In the genomic region with DNA sequence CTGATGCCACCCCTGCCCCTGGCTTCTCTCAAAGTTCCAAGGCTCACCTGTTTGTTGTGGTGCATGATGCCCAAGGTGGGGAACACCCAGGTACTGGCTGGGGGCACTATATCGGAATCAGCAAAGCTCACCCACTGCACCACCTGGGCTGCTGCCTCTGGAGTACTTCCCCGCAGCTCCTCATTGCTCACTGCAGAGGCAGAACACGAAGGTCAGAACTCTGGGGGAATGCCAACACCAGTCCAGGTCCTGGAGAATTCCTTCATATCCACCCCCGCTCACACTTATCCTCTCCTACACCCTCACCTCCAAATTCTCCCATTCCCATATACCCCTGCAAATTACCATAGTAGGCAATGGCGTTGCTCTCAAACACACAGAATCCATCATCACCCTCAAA, we compare ENCODE assay signal across 7 cellular contexts. TPM values are rescaled to one million over a fixed set of nuclear protein-coding genes. Genes with fewer than 3 reads are reported as not detected.
DNase-seq lines count a peak whose midpoint lies in the region; ATAC-seq and TF ChIP-seq lines count a peak whose summit lies in the region.
"Not testable (repeated sequence)": the region's sequence is repeated elsewhere in the genome, so short reads cannot be mapped to it uniquely, and the experiment has no call there.

No MANE protein-coding gene starts in this region.

- H3K36me3 ChIP-seq in KMS-11 (ENCODE audit: insufficient read depth) (peaks cover 38% of the 10 kb centered on the region; the same call in 1 of the 2 replicates), SU-DHL-6 (ENCODE audit: low read length) (peaks cover 19% of the 10 kb centered on the region), iPS-20b (ENCODE audit: insufficient read depth, low read depth, low read length) (peaks cover 71% of the 10 kb centered on the region), osteoblast (ENCODE audit: insufficient read depth, low read length) (peaks cover 64% of the 10 kb centered on the region)

- H3K79me2 ChIP-seq in KMS-11 (ENCODE audit: insufficient read depth, low read depth) = peaks cover 66% of the 10 kb centered on the region
- peaks cover 65% of the 10 kb centered on the region for H3K79me2 ChIP-seq in SU-DHL-6 (ENCODE audit: insufficient read depth, low read length)
- H3K79me2 ChIP-seq in osteoblast (ENCODE audit: insufficient read depth, low read length) = peaks cover 91% of the 10 kb centered on the region

- H3K9ac ChIP-seq in KMS-11; SU-DHL-6 (ENCODE audit: low read length): not testable (repeated sequence)
- peak overlapping the region; percentile 99; the same call in 1 of the 2 replicates for H3K9ac ChIP-seq in iPS-20b (ENCODE audit: low read depth, low read length)

- not testable (repeated sequence) for TF ChIP-seq CTCF in Calu3 (IDR thresholded peaks at IDR 0.05; ENCODE audit: unreplicated experiment); KMS-11 (conservative IDR thresholded peaks at IDR 0.05; ENCODE audit: low read depth, low read length); SU-DHL-6 (IDR thresholded peaks at IDR 0.05; ENCODE audit: insufficient read depth, low read length, poor library complexity, severe bottlenecking); osteoblast (IDR thresholded peaks at IDR 0.05; ENCODE audit: extremely low read depth, low read depth, low read length)

- not testable (repeated sequence) for H3K9me2 ChIP-seq in SU-DHL-6 (replicated peaks; ENCODE audit: insufficient read depth, low read length)

- not testable (repeated sequence) for H2AFZ ChIP-seq in KMS-11 (ENCODE audit: low read depth); SU-DHL-6 (ENCODE audit: low read depth, low read length, severe bottlenecking); osteoblast (ENCODE audit: low read length)

- not testable (repeated sequence) for DNase-seq in Calu3; activated T-cell treated with anti-CD3 and anti-CD28 coated beads, Interleukin-2, amount 50 U/mL, for 72 hours; central memory CD8-positive, alpha-beta T cell (ENCODE audit: low spot score in 2 of 2); osteoblast (ENCODE audit: insufficient read length, low spot score, missing footprints)

- H3K4me2 ChIP-seq in KMS-11 (peak overlapping the region; percentile 66; the same call in 1 of the 2 replicates), SU-DHL-6 (ENCODE audit: low read depth, low read length, poor library complexity, severe bottlenecking) (peak overlapping the region; percentile 84), osteoblast (ENCODE audit: insufficient read depth, low read length) (peak overlapping the region; percentile 90)

- not testable (repeated sequence) for ATAC-seq in activated T-cell treated with anti-CD3 and anti-CD28 coated beads, Interleukin-2, amount 50 U/mL, for 72 hours (replicated peaks in 1 of 2); central memory CD8-positive, alpha-beta T cell (replicated peaks; ENCODE audit: extremely low read depth, poor library complexity, severe bottlenecking)

- H3K36me3 Mint-ChIP-seq in Calu3 (ENCODE audit: insufficient read depth, unreplicated experiment) = peaks cover 85% of the 10 kb centered on the region
- H3K36me3 Mint-ChIP-seq in activated T-cell treated with anti-CD3 and anti-CD28 coated beads, Interleukin-2, amount 50 U/mL, for 72 hours (ENCODE audit: insufficient read depth in 2 of 2) = peaks cover 28 to 59% of the 10 kb centered on the region in 2 donors
- peaks cover 62% of the 10 kb centered on the region for H3K36me3 Mint-ChIP-seq in central memory CD8-positive, alpha-beta T cell (ENCODE audit: insufficient read depth)

- peak overlapping the region; percentile 99 for H3K27ac Mint-ChIP-seq in Calu3 (ENCODE audit: unreplicated experiment)
- H3K27ac Mint-ChIP-seq in activated T-cell treated with anti-CD3 and anti-CD28 coated beads, Interleukin-2, amount 50 U/mL, for 72 hours = peak overlapping the region; percentile 99
- H3K27ac Mint-ChIP-seq in central memory CD8-positive, alpha-beta T cell (ENCODE audit: low read depth) = peak overlapping the region; percentile 91

- CTCF ChIA-PET in Calu3 (lab: Charles Lee) = not testable (repeated sequence)

- not testable (repeated sequence) for H3K27me3 Mint-ChIP-seq in Calu3 (ENCODE audit: unreplicated experiment); activated T-cell treated with anti-CD3 and anti-CD28 coated beads, Interleukin-2, amount 50 U/mL, for 72 hours (ENCODE audit: low read depth); central memory CD8-positive, alpha-beta T cell

- peaks cover 66% of the 10 kb centered on the region for H3K4me1 Mint-ChIP-seq in Calu3 (ENCODE audit: low read depth, unreplicated experiment)
- H3K4me1 Mint-ChIP-seq in activated T-cell treated with anti-CD3 and anti-CD28 coated beads, Interleukin-2, amount 50 U/mL, for 72 hours (ENCODE audit: low read depth) = peaks cover 76% of the 10 kb centered on the region
- H3K4me1 Mint-ChIP-seq in central memory CD8-positive, alpha-beta T cell = peaks cover 60% of the 10 kb centered on the region

- not testable (repeated sequence) for BruUV-seq in Calu3 (replicated peaks; lab: Mats Ljungman, UMichigan)

- H3K9me3 Mint-ChIP-seq in Calu3 (ENCODE audit: low read depth, unreplicated experiment); activated T-cell treated with anti-CD3 and anti-CD28 coated beads, Interleukin-2, amount 50 U/mL, for 72 hours; central memory CD8-positive, alpha-beta T cell: not testable (repeated sequence)

- H3K4me3 Mint-ChIP-seq in Calu3 (ENCODE audit: low read depth, unreplicated experiment) = peak overlapping the region; percentile 96
- peak overlapping the region; percentile 92 to 100 for H3K4me3 Mint-ChIP-seq in activated T-cell treated with anti-CD3 and anti-CD28 coated beads, Interleukin-2, amount 50 U/mL, for 72 hours
- peak overlapping the region; percentile 1 for H3K4me3 Mint-ChIP-seq in central memory CD8-positive, alpha-beta T cell

- not testable (repeated sequence) for H3K4me3 ChIP-seq in KMS-11 (IDR thresholded peaks at IDR 0.05; ENCODE audit: insufficient read depth, low read depth, low read length); SU-DHL-6 (ENCODE audit: insufficient read depth, low read length, poor library complexity, severe bottlenecking)
- H3K4me3 ChIP-seq in iPS-20b (ENCODE audit: low read length) (peak overlapping the region; percentile 99), osteoblast (ENCODE audit: insufficient read depth, low read length) (peak overlapping the region; percentile 93)

- not testable (repeated sequence) for H3K27me3 ChIP-seq in KMS-11 (ENCODE audit: insufficient read depth, low read depth); SU-DHL-6 (ENCODE audit: low read length); iPS-20b (ENCODE audit: insufficient read depth, low read length); osteoblast (ENCODE audit: insufficient read depth, low read length)

- intact Hi-C loops in Calu3 (cut with micrococcal nuclease; ENCODE audit: unreplicated experiment) = not testable (repeated sequence)

- not testable (repeated sequence) for H3K27ac ChIP-seq in KMS-11; SU-DHL-6 (ENCODE audit: low read depth, low read length); iPS-20b (ENCODE audit: low read length)
- H3K27ac ChIP-seq in osteoblast (ENCODE audit: low read depth, low read length) = peak overlapping the region; percentile 38

- not testable (repeated sequence) for H3K9me3 ChIP-seq in SU-DHL-6 (ENCODE audit: insufficient read depth, low read length); iPS-20b (ENCODE audit: insufficient read depth, low read depth, low read length); osteoblast (ENCODE audit: low read depth, low read length)

- H3F3A ChIP-seq in SU-DHL-6 (ENCODE audit: insufficient read depth) = not testable (repeated sequence)

- H4K20me1 ChIP-seq in KMS-11 (ENCODE audit: insufficient read depth); SU-DHL-6 (ENCODE audit: low read depth, low read length): not testable (repeated sequence)
- peaks cover 34% of the 10 kb centered on the region for H4K20me1 ChIP-seq in osteoblast (ENCODE audit: insufficient read depth, low read length)

- H3K4me1 ChIP-seq in KMS-11 (ENCODE audit: low read depth, poor library complexity, severe bottlenecking) = peaks cover 48% of the 10 kb centered on the region
- peaks cover 15% of the 10 kb centered on the region; the same call in 1 of the 2 replicates for H3K4me1 ChIP-seq in iPS-20b (ENCODE audit: insufficient read depth, low read length)
- H3K4me1 ChIP-seq in osteoblast (ENCODE audit: insufficient read depth, low read length) = peaks cover 30% of the 10 kb centered on the region

RNA-seq across cellular contexts. Expression of a gene that starts 2.2 kb away (rescaled TPM):
- total RNA-seq in Calu3 (2022) (970 and 1,189 TPM in 2 replicates), osteoblast (1,004 and 1,049 TPM in 2 replicates)
- 1,000 to 10,000 TPM; 2,565 to 2,667 TPM for total RNA-seq in activated T-cell treated with anti-CD3 and anti-CD28 coated beads, Interleukin-2, amount 50 U/mL, for 72 hours

RNA-seq across cellular contexts. Expression of a gene that starts 19.8 kb away (rescaled TPM):
- total RNA-seq in Calu3 (2022) (21.9 and 26.3 TPM in 2 replicates), osteoblast (6.5 and 7.6 TPM in 2 replicates)
- 10 to 100 TPM; 32.8 to 36.8 TPM for total RNA-seq in activated T-cell treated with anti-CD3 and anti-CD28 coated beads, Interleukin-2, amount 50 U/mL, for 72 hours

RNA-seq across cellular contexts. Expression of a gene that starts 24.9 kb away (rescaled TPM):
- total RNA-seq in Calu3 (2022) = 246 and 253 TPM in 2 replicates
- 100 to 1,000 TPM in 1 of 2 donors, 10 to 100 TPM in 1; 80.3 to 131 TPM for total RNA-seq in activated T-cell treated with anti-CD3 and anti-CD28 coated beads, Interleukin-2, amount 50 U/mL, for 72 hours
- 646 and 720 TPM in 2 replicates for total RNA-seq in osteoblast

RNA-seq across cellular contexts. Expression of a gene that starts 30.2 kb away (rescaled TPM):
- total RNA-seq in Calu3 (2022) = 90.4 and 97.2 TPM in 2 replicates
- total RNA-seq in activated T-cell treated with anti-CD3 and anti-CD28 coated beads, Interleukin-2, amount 50 U/mL, for 72 hours = 100 to 1,000 TPM; 173 to 241 TPM
- 102 and 105 TPM in 2 replicates for total RNA-seq in osteoblast

RNA-seq across cellular contexts. Expression of a gene that starts 41.1 kb away (rescaled TPM):
- total RNA-seq in Calu3 (2022) (43.3 and 51.4 TPM in 2 replicates), osteoblast (26.4 and 29.5 TPM in 2 replicates)
- total RNA-seq in activated T-cell treated with anti-CD3 and anti-CD28 coated beads, Interleukin-2, amount 50 U/mL, for 72 hours = 100 to 1,000 TPM; 132 to 148 TPM

Comparison
In these comparisons a context has a peak if more than half of its experiments do, and no peak if none do; other contexts are left out.
1. H3K4me3 Mint-ChIP-seq: peak in every context shown above with its lines; median percentile 96 in Calu3; 96 in activated T-cell treated with anti-CD3 and anti-CD28 coated beads, Interleukin-2, amount 50 U/mL, for 72 hours; 1 in central memory CD8-positive, alpha-beta T cell.